7 cellular contexts compared by ENCODE assay signal in genomic region chr5:141641634-141642278, GRCh38. TPM values are rescaled to one million over a fixed set of nuclear protein-coding genes. Genes with fewer than 3 reads are reported as not detected.
A peak's percentile ranks its signal among the peaks of the same experiment; 100 is the strongest.
DNase-seq lines count a peak whose midpoint lies in the region; ATAC-seq and TF ChIP-seq lines count a peak whose summit lies in the region.

No MANE protein-coding gene starts in this region.

- TF ChIP-seq POLR2A in NB4 (IDR thresholded peaks at IDR 0.05; ENCODE audit: extremely low read depth, insufficient read length), result no peak

- peak; percentile 30 for TF ChIP-seq CTCF in NB4 (IDR thresholded peaks at IDR 0.05; ENCODE audit: low read depth, low read length)

- peak; percentile 59 for ATAC-seq in GM18502 (IDR thresholded peaks at IDR 0.05; ENCODE audit: poor library complexity, unreplicated experiment)

- peaks cover 5% of the 10 kb centered on the region for H3K36me3 ChIP-seq in H7 (replicated peaks; ENCODE audit: control insufficient read depth, insufficient read depth, low read length)

- H3K4me3 ChIP-seq in H7 (ENCODE audit: insufficient read depth, low read depth, low read length) (no peak overlapping the region), NB4 (ENCODE audit: low read depth, low read length) (no peak overlapping the region)

- peaks cover 6% of the 10 kb centered on the region for H3K27me3 ChIP-seq in H7 (ENCODE audit: control insufficient read depth, insufficient read depth, low read length)

- DNase-seq in H7 (peak; percentile 70), NB4 (ENCODE audit: low read depth) (peak; percentile 68), fibroblast of gingiva (ENCODE audit: low read depth) (peak; percentile 14), activated gamma-delta T cell (lab: John Stamatoyannopoulos, UW) (no peak), COLO829 (ENCODE audit: low spot score) (no peak), NCI-H2227 (lab: John Stamatoyannopoulos, UW; ENCODE audit: unreplicated experiment) (no peak)

RNA-seq across cellular contexts. Expression of gene RELL2, which starts 5.0 kb away (rescaled TPM):
- 7.4 and 8.9 TPM in 2 replicates for total RNA-seq in H7 (2014; rRNA removed; shearing (Covaris generic))

RNA-seq across cellular contexts. Expression of gene HDAC3, which starts 5.1 kb away (rescaled TPM):
- 81.3 and 82.7 TPM in 2 replicates for total RNA-seq in H7 (2014; rRNA removed; shearing (Covaris generic))

RNA-seq across cellular contexts. Expression of gene FCHSD1, which starts 9.5 kb away (rescaled TPM):
- total RNA-seq in H7 (2014; rRNA removed; shearing (Covaris generic)), result 17.3 and 22.3 TPM in 2 replicates

RNA-seq across cellular contexts. Expression of gene DIAPH1, which starts 23.0 kb away (rescaled TPM):
- 31.2 and 37.5 TPM in 2 replicates for total RNA-seq in H7 (2014; rRNA removed; shearing (Covaris generic))

RNA-seq across cellular contexts. Expression of gene ARAP3, which starts 40.3 kb away (rescaled TPM):
- total RNA-seq in H7 (2014; rRNA removed; shearing (Covaris generic)), result 19.3 and 23.8 TPM in 2 replicates

Comparison
In these comparisons a context has a peak if more than half of its experiments do, and no peak if none do; other contexts are left out.
1. DNase-seq: peak in H7 (single experiment), NB4 (single experiment) and fibroblast of gingiva (single experiment); none in activated gamma-delta T cell (single experiment), COLO829 (single experiment) and NCI-H2227 (single experiment).